ENCODE assay signal across 23 cellular contexts in the genomic region with DNA sequence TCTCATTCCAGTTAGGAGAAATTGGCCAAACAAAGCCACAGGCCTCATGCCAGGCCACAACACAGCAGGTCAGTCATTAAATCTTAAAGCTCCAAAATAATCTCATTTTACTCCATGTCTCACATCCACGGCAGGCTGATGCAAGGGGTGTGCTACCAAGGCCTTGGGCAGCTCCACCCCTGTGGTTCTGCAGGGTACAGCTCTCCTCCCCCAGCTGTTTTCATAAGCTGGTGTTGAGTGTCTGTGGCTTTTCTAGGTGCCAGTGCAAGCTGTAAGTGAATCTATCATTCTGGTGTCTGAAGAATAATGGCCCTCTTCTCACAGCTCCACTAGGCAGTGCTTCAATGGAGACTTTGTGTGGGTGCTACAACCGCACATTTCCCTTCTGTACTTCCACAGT.
"Had no signal": no experiment of that assay in that cellular context is flagged by ENCODE, and none has a peak within 500 bp of the region (broad histone marks: within the 10 kb centered on the region; RNA-seq: fewer than 3 reads in every experiment).

No MANE protein-coding gene starts in this region.

- H3K9ac ChIP-seq: neural progenitor cell had no signal

- H3K27me3 ChIP-seq: colonic mucosa, foreskin keratinocyte, hepatocyte, neural progenitor cell, spleen had no signal

- ATAC-seq: foreskin keratinocyte; left cardiac atrium; natural killer cell treated with Interleukin-12 subunit alpha and Interleukin-12 subunit beta and Interleukin-15 and Interleukin-18, amount 100 ng/mL, for 72 hours; psoas muscle; sciatic nerve had no signal

- H3K4me1 ChIP-seq: colonic mucosa, foreskin keratinocyte, left ventricle myocardium inferior, neural progenitor cell, psoas muscle, spleen had no signal

- H3K4me2 ChIP-seq: hepatocyte, neural progenitor cell had no signal

- H3K36me3 ChIP-seq: colonic mucosa, left ventricle myocardium inferior, neural progenitor cell, spleen had no signal

- H3K27ac ChIP-seq: colonic mucosa, foreskin keratinocyte, hepatocyte, left ventricle myocardium inferior, neural progenitor cell, psoas muscle, spleen had no signal

- H2AFZ ChIP-seq: hepatocyte, neural progenitor cell had no signal

- H3K79me2 ChIP-seq: hepatocyte had no signal

- H3K4me3 ChIP-seq: colonic mucosa, hepatocyte, left ventricle myocardium inferior, lung, neural progenitor cell, psoas muscle, spleen had no signal

- DNase-seq: colonic mucosa; dermis blood vessel endothelial cell; erythroblast; foreskin keratinocyte; head of caudate nucleus; kidney; left cardiac atrium; left ventricle myocardium inferior; mesenchymal stem cell; midbrain; occipital lobe; psoas muscle; retina; spleen; stimulated activated CD4-positive, alpha-beta T cell treated with anti-CD3 and anti-CD28 coated beads, Interleukin-15, amount 100 ng/mL, for 24 hours; stimulated activated CD4-positive, alpha-beta T cell treated with anti-CD3 and anti-CD28 coated beads, Interleukin-2, amount 100 ng/mL, for 24 hours; stimulated activated naive CD4-positive, alpha-beta T cell treated with Interleukin-2 at 50 U/mL for 16 hours; trophoblast cell had no signal

- H3K9me3 ChIP-seq: colonic mucosa, psoas muscle had no signal
